Comparison of ENCODE assay signal across 1 cellular context in the genomic region with DNA sequence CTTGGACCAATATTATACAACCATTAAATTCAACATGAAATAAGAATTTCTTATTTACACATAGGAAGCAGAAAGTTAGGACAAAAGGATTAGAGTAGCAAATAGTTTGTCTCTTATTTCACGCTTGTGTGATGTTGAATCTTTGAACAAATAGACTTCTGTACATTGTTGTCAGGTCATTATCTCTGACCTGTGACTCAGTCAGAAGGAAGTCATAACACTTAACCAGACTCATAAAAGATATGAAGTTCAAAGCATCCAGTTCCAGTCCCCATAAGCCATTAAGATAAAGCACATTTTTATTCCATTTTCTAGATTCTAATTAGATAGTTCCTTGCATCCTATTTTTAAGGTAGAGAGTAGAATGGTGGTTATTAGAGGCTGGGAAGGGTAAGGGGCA.
TF ChIP-seq lines count a peak whose summit lies in the region.

No MANE protein-coding gene starts in this region.

TF ChIP-seq in HepG2, 621 proteins besides CTCF, POLR2A, EP300 and RAD21 (continued from another document and continues in another):
- TF ChIP-seq AHDC1 (CRISPR knock-in tag; IDR thresholded peaks at IDR 0.05; ENCODE audit: borderline replicate concordance) (peak; percentile 92; the same call in 1 of the 2 replicates), FOXA1 (IDR thresholded peaks at IDR 0.05) (peak; percentile 33; the same call in 1 of the 2 replicates), FOXA1 (CRISPR knock-in tag; IDR thresholded peaks at IDR 0.05) (peak; percentile 72), HMG20B (CRISPR knock-in tag; conservative IDR thresholded peaks at IDR 0.05) (0 out of 2 replicates have a peak, but pooled peaks have one; percentile 44), ARID3A (IDR thresholded peaks at IDR 0.05; ENCODE audit: low read depth, low read length) (peak; percentile 85), ARID2 (CRISPR knock-in tag; IDR thresholded peaks at IDR 0.05; ENCODE audit: borderline replicate concordance) (no peak), ERF (CRISPR knock-in tag; IDR thresholded peaks at IDR 0.05) (0 out of 2 replicates have a peak, but pooled peaks have one; percentile 20), HMG20A (CRISPR knock-in tag; IDR thresholded peaks at IDR 0.05; ENCODE audit: borderline replicate concordance) (peak; percentile 96; the same call in 1 of the 2 replicates), FOXP4 (CRISPR knock-in tag; IDR thresholded peaks at IDR 0.05) (peak; percentile 49; the same call in 1 of the 2 replicates), CEBPB (IDR thresholded peaks at IDR 0.05; ENCODE audit: borderline replicate concordance, low read depth, low read length) (no peak), MTF1 (CRISPR knock-in tag; IDR thresholded peaks at IDR 0.05) (no peak), MED1 (CRISPR knock-in tag; IDR thresholded peaks at IDR 0.05) (peak; percentile 63), IKZF5 (CRISPR knock-in tag; IDR thresholded peaks at IDR 0.05) (no peak; the same call in 1 of the 2 replicates), NKX3-1 (CRISPR knock-in tag; IDR thresholded peaks at IDR 0.05) (peak; percentile 61; the same call in 1 of the 2 replicates), NR2F6 (IDR thresholded peaks at IDR 0.05) (peak; percentile 95), NR2F6 (CRISPR knock-in tag; IDR thresholded peaks at IDR 0.05) (peak; percentile 93), TAF1 (CRISPR knock-in tag; IDR thresholded peaks at IDR 0.05) (no peak), YEATS2 (CRISPR knock-in tag; IDR thresholded peaks at IDR 0.05; ENCODE audit: borderline replicate concordance) (0 out of 2 replicates have a peak, but pooled peaks have one; percentile 29), TCF7 (IDR thresholded peaks at IDR 0.05; ENCODE audit: low read depth) (peak; percentile 92), FOSL2 (CRISPR knock-in tag; IDR thresholded peaks at IDR 0.05) (peak; percentile 81; the same call in 1 of the 2 replicates), ZNF260 (CRISPR knock-in tag; IDR thresholded peaks at IDR 0.05; ENCODE audit: borderline replicate concordance, low read depth) (no peak), MZF1 (CRISPR knock-in tag; IDR thresholded peaks at IDR 0.05; ENCODE audit: borderline replicate concordance) (no peak), ZNF609 (CRISPR knock-in tag; IDR thresholded peaks at IDR 0.05; ENCODE audit: borderline replicate concordance) (peak; percentile 77; the same call in 1 of the 2 replicates), ELF3 (CRISPR knock-in tag; IDR thresholded peaks at IDR 0.05) (peak; percentile 94), ZNF576 (CRISPR knock-in tag; IDR thresholded peaks at IDR 0.05) (no peak), RARA (CRISPR knock-in tag; IDR thresholded peaks at IDR 0.05) (peak; percentile 89), GATA4 (IDR thresholded peaks at IDR 0.05; ENCODE audit: borderline replicate concordance, low read depth) (peak; percentile 87; the same call in 1 of the 2 replicates), TBX3 (IDR thresholded peaks at IDR 0.05; ENCODE audit: borderline replicate concordance) (peak; percentile 88; the same call in 1 of the 2 replicates), FOXP1 (IDR thresholded peaks at IDR 0.05) (no peak), FOXP1 (CRISPR knock-in tag; IDR thresholded peaks at IDR 0.05) (peak; percentile 87), ISL2 (CRISPR knock-in tag; IDR thresholded peaks at IDR 0.05) (peak; percentile 45; the same call in 1 of the 2 replicates), ZNF567 (CRISPR knock-in tag; IDR thresholded peaks at IDR 0.05; ENCODE audit: borderline replicate concordance) (no peak), SKI (IDR thresholded peaks at IDR 0.05; ENCODE audit: partially characterized antibody) (peak; percentile 32), GPN1 (CRISPR knock-in tag; IDR thresholded peaks at IDR 0.05; ENCODE audit: borderline replicate concordance) (no peak), ARID5B (CRISPR knock-in tag; IDR thresholded peaks at IDR 0.05) (peak; percentile 99), MIER3 (CRISPR knock-in tag; IDR thresholded peaks at IDR 0.05; ENCODE audit: borderline replicate concordance) (peak; percentile 52; the same call in 1 of the 2 replicates), PITX1 (CRISPR knock-in tag; IDR thresholded peaks at IDR 0.05) (peak; percentile 75; the same call in 1 of the 2 replicates), SIX4 (CRISPR knock-in tag; IDR thresholded peaks at IDR 0.05) (peak; percentile 61; the same call in 1 of the 2 replicates), NR2F1 (CRISPR knock-in tag; IDR thresholded peaks at IDR 0.05) (peak; percentile 86 to 98), PPARG (CRISPR knock-in tag; conservative IDR thresholded peaks at IDR 0.05) (peak; percentile 86)
- TF ChIP-seq, protein P1, sequence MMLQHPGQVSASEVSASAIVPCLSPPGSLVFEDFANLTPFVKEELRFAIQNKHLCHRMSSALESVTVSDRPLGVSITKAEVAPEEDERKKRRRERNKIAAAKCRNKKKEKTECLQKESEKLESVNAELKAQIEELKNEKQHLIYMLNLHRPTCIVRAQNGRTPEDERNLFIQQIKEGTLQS (CRISPR knock-in tag; IDR thresholded peaks at IDR 0.05), result no peak
